ENCODE assay signal across 12 cellular contexts in the genomic region with DNA sequence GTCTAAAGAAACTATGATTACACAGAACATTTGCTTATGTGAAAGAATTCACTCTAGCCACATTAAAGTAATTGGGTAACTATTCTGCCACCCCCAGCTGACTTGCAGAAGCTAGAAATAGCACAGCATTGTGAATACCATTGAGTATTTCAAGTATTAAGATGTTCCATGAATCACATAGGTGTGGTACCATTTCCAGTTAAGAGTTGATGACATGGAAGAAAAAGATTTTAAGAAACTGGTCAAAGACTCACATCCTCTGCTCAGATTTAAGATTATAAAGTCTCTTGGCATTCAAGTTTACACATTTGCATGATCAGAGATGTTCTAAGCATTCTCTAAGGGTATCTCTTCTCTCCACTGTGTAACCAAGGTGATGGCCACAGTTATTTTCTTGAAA.
DNase-seq lines count a peak whose midpoint lies in the region; TF ChIP-seq lines count a peak whose summit lies in the region.
"Had no signal": no experiment of that assay in that cellular context is flagged by ENCODE, and none has a peak within 500 bp of the region (broad histone marks: within the 10 kb centered on the region; RNA-seq: fewer than 3 reads in every experiment).

No MANE protein-coding gene starts in this region.

- no peak overlapping the region for H3T11ph ChIP-seq in H9 (ENCODE audit: low read length)

- H4K5ac ChIP-seq in H9 (ENCODE audit: insufficient read length, low read depth, low read length): no peak overlapping the region

- H3K9me3 ChIP-seq in H9 (ENCODE audit: control insufficient read depth, low read depth, low read length): peaks cover 6% of the 10 kb centered on the region

- H3K27me3 ChIP-seq in ACC112 (ENCODE audit: insufficient read depth, low read length) (no peaks in the 10 kb centered on the region), H9 (ENCODE audit: insufficient read depth, low read length) (no peaks in the 10 kb centered on the region)
- H3K27me3 ChIP-seq: upper lobe of left lung had no signal

- H3K27ac Mint-ChIP-seq in activated naive CD8-positive, alpha-beta T cell: peak overlapping the region; percentile 91
- H3K27ac Mint-ChIP-seq in H9: no peak overlapping the region
- H3K27ac Mint-ChIP-seq: naive thymus-derived CD8-positive, alpha-beta T cell had no signal

- no peak overlapping the region for H2BK5ac ChIP-seq in H9 (ENCODE audit: insufficient read length, low read length)

- no peaks in the 10 kb centered on the region for H4K20me1 ChIP-seq in H9 (ENCODE audit: control insufficient read depth, insufficient read depth, insufficient read length)

- no peak overlapping the region for H3K56ac ChIP-seq in H9 (ENCODE audit: insufficient read length, low read depth, low read length)

- no peak overlapping the region for H3K4me3 ChIP-seq in ACC112 (ENCODE audit: low read depth, low read length)
- no peak overlapping the region for H3K4me3 ChIP-seq in coronary artery
- H3K4me3 ChIP-seq: SK-N-MC, upper lobe of left lung had no signal

- H3K4me1 ChIP-seq in ACC112 (ENCODE audit: control insufficient read depth, insufficient read depth, low read length, unreplicated experiment) (peaks cover 69% of the 10 kb centered on the region), H9 (ENCODE audit: insufficient read depth, low read length) (no peaks in the 10 kb centered on the region)

- peaks cover 50% of the 10 kb centered on the region for H3K4me1 Mint-ChIP-seq in activated naive CD8-positive, alpha-beta T cell (ENCODE audit: low read depth)
- peaks cover 16 to 19% of the 10 kb centered on the region in 2 experiments for H3K4me1 Mint-ChIP-seq in H9

- H2BK12ac ChIP-seq in H9 (ENCODE audit: insufficient read length, low read depth, low read length): no peak overlapping the region

- H3K18ac ChIP-seq in H9 (ENCODE audit: insufficient read length, low read depth, low read length): no peak overlapping the region

- no peak overlapping the region for H2BK20ac ChIP-seq in H9 (ENCODE audit: low read depth, low read length, poor library complexity, severe bottlenecking)

- peaks cover 44% of the 10 kb centered on the region for H3K36me3 Mint-ChIP-seq in activated naive CD8-positive, alpha-beta T cell
- H3K36me3 Mint-ChIP-seq in H9 (ENCODE audit: insufficient read depth in 1 of 3, low read depth in 3 of 3): peaks cover 7 to 16% (median 14%) of the 10 kb centered on the region in 3 experiments

- no peak for TF ChIP-seq CTCF in coronary artery (IDR thresholded peaks at IDR 0.05)
- TF ChIP-seq CTCF in H9 (conservative IDR thresholded peaks at IDR 0.05): no peak

- H2BK15ac ChIP-seq in H9 (ENCODE audit: low read depth, low read length): no peak overlapping the region

- no peak overlapping the region for H3K14ac ChIP-seq in H9 (ENCODE audit: insufficient read depth, low read length)

- H3K27ac ChIP-seq in ACC112 (ENCODE audit: low read depth, low read length): peak overlapping the region; percentile 95
- H3K27ac ChIP-seq in coronary artery: no peak overlapping the region
- H3K27ac ChIP-seq in H9 (ENCODE audit: insufficient read length, low read depth, low read length): no peak overlapping the region
- H3K27ac ChIP-seq: SK-N-MC, upper lobe of left lung had no signal

- no peaks in the 10 kb centered on the region for H3K27me3 Mint-ChIP-seq in activated naive CD8-positive, alpha-beta T cell
- no peaks in the 10 kb centered on the region; the same call in 1 of the 2 replicates for H3K27me3 Mint-ChIP-seq in H9 (ENCODE audit: low read depth)
- H3K27me3 Mint-ChIP-seq: naive thymus-derived CD8-positive, alpha-beta T cell had no signal

- H3K4me2 ChIP-seq in H9 (ENCODE audit: insufficient read depth, insufficient read length, low read length): no peak overlapping the region

- no peaks in the 10 kb centered on the region for H3K79me1 ChIP-seq in H9 (ENCODE audit: insufficient read depth, low read depth, low read length, poor library complexity, severe bottlenecking)

- no peak overlapping the region for H3K9ac ChIP-seq in H9 (ENCODE audit: extremely low read depth, insufficient read length, low read length)

- H3K36me3 ChIP-seq in ACC112 (ENCODE audit: insufficient read depth, low read length): peaks cover 31% of the 10 kb centered on the region

- DNase-seq in GM04503 (ENCODE audit: low read depth) (peak; percentile 86), glomerular visceral epithelial cell (ENCODE audit: extremely low spot score) (peak; percentile 36), NCI-H774 (lab: John Stamatoyannopoulos, UW) (no peak), NCI-H524 treated with DMSO at 0.1 percent for 48 hours (lab: John Stamatoyannopoulos, UW) (no peak), coronary artery (ENCODE audit: low spot score) (no peak), H9 (no peak)
- DNase-seq: COR-L47; naive thymus-derived CD8-positive, alpha-beta T cell; upper lobe of left lung had no signal

- H3K79me2 ChIP-seq in ACC112 (ENCODE audit: control insufficient read depth, insufficient read depth, low read length, unreplicated experiment) (no peaks in the 10 kb centered on the region), H9 (ENCODE audit: insufficient read depth, low read length) (no peaks in the 10 kb centered on the region)

- H3K23ac ChIP-seq in H9 (ENCODE audit: insufficient read length, low read depth, low read length): no peak overlapping the region

- no peak overlapping the region for H4K91ac ChIP-seq in H9 (ENCODE audit: insufficient read length, low read depth, low read length)

- no peak overlapping the region for H2BK120ac ChIP-seq in H9 (ENCODE audit: low read depth, low read length, poor library complexity, severe bottlenecking)

- no peak overlapping the region for H4K8ac ChIP-seq in H9 (replicated peaks; ENCODE audit: insufficient read length, low read depth, low read length)

- no peak overlapping the region for H3K4ac ChIP-seq in H9 (ENCODE audit: low read depth, low read length)

- H2AK5ac ChIP-seq in H9 (ENCODE audit: insufficient read length, low read length): no peak overlapping the region

- H2AFZ ChIP-seq in ACC112 (ENCODE audit: low read length, unreplicated experiment): no peak overlapping the region
- no peak overlapping the region for H2AFZ ChIP-seq in H9 (ENCODE audit: low read length)

- H3K23me2 ChIP-seq in H9 (ENCODE audit: insufficient read length, low read depth, low read length, poor library complexity, severe bottlenecking): no peaks in the 10 kb centered on the region

- peaks cover 3% of the 10 kb centered on the region for H3K9me3 Mint-ChIP-seq in activated naive CD8-positive, alpha-beta T cell (ENCODE audit: low read depth)
- peaks cover 8 to 11% of the 10 kb centered on the region in 2 experiments; a peak in 4 of 5 replicates for H3K9me3 Mint-ChIP-seq in H9

- H3K4me3 Mint-ChIP-seq in activated naive CD8-positive, alpha-beta T cell: peak overlapping the region; percentile 40
- no peak overlapping the region for H3K4me3 Mint-ChIP-seq in H9
- H3K4me3 Mint-ChIP-seq: naive thymus-derived CD8-positive, alpha-beta T cell had no signal

Comparison
In these comparisons a context has a peak if more than half of its experiments do, and no peak if none do; other contexts are left out.
1. DNase-seq: peak in GM04503 (single experiment) and glomerular visceral epithelial cell (single experiment); none in NCI-H774 (single experiment), NCI-H524 treated with DMSO at 0.1 percent for 48 hours (single experiment), coronary artery (single experiment) and H9 (single experiment).